1 cellular context compared by ENCODE assay signal in genomic region chr6:82251942-82252341, GRCh38.
TF ChIP-seq lines count a peak whose summit lies in the region.

No MANE protein-coding gene starts in this region.

TF ChIP-seq in GM23338, 12 proteins besides CTCF, POLR2A, EP300 and RAD21 (continued from another document):
- no peak for TF ChIP-seq ZNF462 (CRISPR knock-in tag; IDR thresholded peaks at IDR 0.05)
- no peak for TF ChIP-seq ETS1 (IDR thresholded peaks at IDR 0.05)
- no peak for TF ChIP-seq NANOG (IDR thresholded peaks at IDR 0.05; ENCODE audit: borderline replicate concordance)
- no peak for TF ChIP-seq ZNF114 (CRISPR knock-in tag; IDR thresholded peaks at IDR 0.05)
- no peak for TF ChIP-seq POLR2AphosphoS5 (IDR thresholded peaks at IDR 0.05; ENCODE audit: low read depth)
- TF ChIP-seq REST (IDR thresholded peaks at IDR 0.05; ENCODE audit: unreplicated experiment): no peak
- TF ChIP-seq EZH2 (IDR thresholded peaks at IDR 0.05; ENCODE audit: low read depth, unreplicated experiment): no peak
